In genomic region chr6:67593247-67593646, GRCh38 we compare ENCODE assay signal across 8 cellular contexts.
"Had no signal": no experiment of that assay in that cellular context is flagged by ENCODE, and none has a peak within 500 bp of the region (broad histone marks: within the 10 kb centered on the region; RNA-seq: fewer than 3 reads in every experiment).

No MANE protein-coding gene starts in this region.

- DNase-seq: H9, HCEC 1CT, KBM-7 had no signal

- H3K4me3 ChIP-seq: GM23338 had no signal

- H2AFZ ChIP-seq: GM23338 had no signal

- H3K4me2 ChIP-seq: GM23338, KMS-11 had no signal

- H3K9ac ChIP-seq: KMS-11 had no signal

- H3K27ac ChIP-seq: KMS-11 had no signal

- ATAC-seq: GM23338 had no signal

- FAIRE-seq: H1, H54, HTR-8/SVneo had no signal
